In the genomic region with DNA sequence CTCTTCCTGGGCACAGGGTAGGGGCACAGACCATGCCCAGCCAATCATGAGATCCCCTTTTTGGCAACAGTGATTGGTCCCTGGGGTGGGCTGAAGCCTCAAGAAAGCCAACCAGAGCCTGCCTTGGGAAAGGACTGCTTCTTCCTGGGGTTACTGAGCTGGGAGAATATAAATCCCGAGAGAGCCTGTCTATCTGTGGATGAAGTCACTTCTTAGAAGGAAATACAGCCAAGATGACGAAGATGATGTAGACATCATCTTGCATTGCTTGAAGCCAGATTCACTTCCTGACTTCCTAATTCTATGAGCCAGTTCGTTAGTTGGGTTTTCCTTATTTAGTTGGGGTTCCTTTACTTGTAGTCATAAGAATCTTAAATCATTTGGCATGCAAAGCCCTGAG, we compare ENCODE assay signal across 13 cellular contexts. TPM values are rescaled to one million over a fixed set of nuclear protein-coding genes. Genes with fewer than 3 reads are reported as not detected.
DNase-seq lines count a peak whose midpoint lies in the region; ATAC-seq and TF ChIP-seq lines count a peak whose summit lies in the region.
"Had no signal": no experiment of that assay in that cellular context is flagged by ENCODE, and none has a peak within 500 bp of the region (broad histone marks: within the 10 kb centered on the region; RNA-seq: fewer than 3 reads in every experiment).

No MANE protein-coding gene starts in this region.

- no peak for ATAC-seq in HG03175 (IDR thresholded peaks at IDR 0.05; ENCODE audit: unreplicated experiment)
- ATAC-seq: lower lobe of right lung had no signal

- H3K9me3 ChIP-seq in ascending aorta: no peaks in the 10 kb centered on the region
- H3K9me3 ChIP-seq in stomach: no peaks in the 10 kb centered on the region
- H3K9me3 ChIP-seq: lower lobe of right lung had no signal

- intact Hi-C loops in ascending aorta (cut with DNase I): loop anchor here (1.0 to 5.0 kb wide), 2 partner anchors 37 to 50 kb away; a partner anchor contains a TSS
- intact Hi-C loops in stomach (cut with DNase I; ENCODE audit: low total_unique reads): no loop called here

- no peak for TF ChIP-seq POLR2A in stomach (IDR thresholded peaks at IDR 0.05)

- H3K36me3 ChIP-seq in ascending aorta: no peaks in the 10 kb centered on the region
- H3K36me3 ChIP-seq in stomach: no peaks in the 10 kb centered on the region
- H3K36me3 ChIP-seq: lower lobe of right lung had no signal

- DNase-seq in HCEC 1CT: peak; percentile 96
- DNase-seq in ascending aorta (ENCODE audit: low spot score in 2 of 2): peak in 1 of 2 donors; percentile 74
- DNase-seq in glomerular visceral epithelial cell (ENCODE audit: extremely low spot score): peak; percentile 55
- no peak for DNase-seq in stomach
- no peak for DNase-seq in NCI-H1417 (lab: John Stamatoyannopoulos, UW)
- no peak for DNase-seq in NCI-H2227 treated with DMSO at 0.1 percent for 48 hours (lab: John Stamatoyannopoulos, UW)
- DNase-seq in GM19240 (ENCODE audit: insufficient read length, low spot score): no peak
- DNase-seq: GF-D8, lower lobe of right lung, NCI-H146 had no signal

- no peak for TF ChIP-seq EP300 in stomach (IDR thresholded peaks at IDR 0.05)

- H3K4me3 ChIP-seq in ascending aorta: peak overlapping the region in 1 of 2 donors; percentile 4
- H3K4me3 ChIP-seq in stomach: no peak overlapping the region
- H3K4me3 ChIP-seq: lower lobe of right lung had no signal

- H3K27ac ChIP-seq in ascending aorta (peak overlapping the region; percentile 66 to 72), stomach (peak overlapping the region in 3 of 5 donors; percentile 30 to 58 (median 52))
- H3K27ac ChIP-seq: lower lobe of right lung, VCaP had no signal

- TF ChIP-seq CTCF in ascending aorta (IDR thresholded peaks at IDR 0.05): no peak
- no peak for TF ChIP-seq CTCF in stomach (IDR thresholded peaks at IDR 0.05)

- WGBS in stomach, 5 donors: 49 to 79% (median 71%) methylated on average over 3 of the region's 3 CpGs

- H3K4me1 ChIP-seq in ascending aorta (peaks cover 9 to 28% of the 10 kb centered on the region in 2 donors), stomach (peaks cover 14 to 18% (median 17%) of the 10 kb centered on the region in 4 donors)

- no peaks in the 10 kb centered on the region for H3K27me3 ChIP-seq in ascending aorta
- no peaks in the 10 kb centered on the region for H3K27me3 ChIP-seq in stomach

RNA-seq across cellular contexts. Expression of a gene that starts 50.1 kb away (rescaled TPM):
- total RNA-seq in ascending aorta: 43.4 TPM
- 100 to 1,000 TPM in 1 of 5 donors, 10 to 100 TPM in 4; 27.1 to 200 (median 57.2) TPM for total RNA-seq in stomach
- 1 to 10 TPM; 6.7 to 7.8 (median 7.8) TPM for polyA plus RNA-seq in stomach

RNA-seq across cellular contexts. Expression of a gene that starts 60.0 kb away (rescaled TPM):
- total RNA-seq in ascending aorta (not detected), stomach (1 to 10 TPM in 1 of 5 donors, not detected in 4; 6.1 TPM)
- polyA plus RNA-seq in stomach: 1 to 10 TPM in 1 of 3 donors, under 1 TPM in 1, not detected in 1; 0.50 to 1.9 TPM
- total RNA-seq: activated T-helper 2 cell treated with anti-CD3 and anti-CD28 coated beads, Interferon-gamma antibody, Interleukin-2, Interleukin-4, amounts not matched to agents 10 μg/mL and 5 μg/mL and 100 μg/mL, durations not matched to agents 14 hours and 24 hours and 36 hours had no signal

Comparison
In these comparisons a context has a peak if more than half of its experiments do, and no peak if none do; other contexts are left out.
1. DNase-seq: peak in HCEC 1CT (single experiment) and glomerular visceral epithelial cell (single experiment); none in stomach (single experiment), NCI-H1417 (0 of 3), NCI-H2227 treated with DMSO at 0.1 percent for 48 hours (single experiment) and GM19240 (single experiment).